12 cellular contexts compared by ENCODE assay signal in genomic region chr5:93430673-93431192, GRCh38.
DNase-seq lines count a peak whose midpoint lies in the region; ATAC-seq, FAIRE-seq and TF ChIP-seq lines count a peak whose summit lies in the region.
"Had no signal": no experiment of that assay in that cellular context is flagged by ENCODE, and none has a peak within 500 bp of the region (broad histone marks: within the 10 kb centered on the region; RNA-seq: fewer than 3 reads in every experiment).

No MANE protein-coding gene starts in this region.

- WGBS in HepG2 (ENCODE audit: low lambda C conversion rate) = 25% methylated on average over 2 of the region's 2 CpGs
- WGBS in right lobe of liver (ENCODE audit: insufficient coverage, low coverage, low lambda C conversion rate, missing lambda C conversion rate) = 43% methylated on average over 2 of the region's 2 CpGs
- 61 to 69% methylated on average over 2 of the region's 2 CpGs for WGBS in sigmoid colon, 2 donors

- H3K9me3 Mint-ChIP-seq in nephron progenitor cell (peaks cover 12% of the 10 kb centered on the region), HFFc6 (no peaks in the 10 kb centered on the region)
- H3K9me3 Mint-ChIP-seq: CD4-positive, CD25-positive, alpha-beta regulatory T cell had no signal

- no TSS peak for BruUV-seq in HepG2 (replicated peaks; lab: Mats Ljungman, UMichigan)

- no peak overlapping the region for H3K27ac ChIP-seq in HepG2 (ENCODE audit: extremely low read length, insufficient read depth, low read length)
- no peak overlapping the region for H3K27ac ChIP-seq in right lobe of liver
- no peak overlapping the region for H3K27ac ChIP-seq in brain microvascular endothelial cell
- no peak overlapping the region for H3K27ac ChIP-seq in sigmoid colon
- H3K27ac ChIP-seq: BLaER1 treated with 17β-estradiol and CSF1 and Interleukin-3, amounts not matched to agents 10 nM and 100 nM; HL-60 had no signal

- no peaks in the 10 kb centered on the region for H3K79me2 ChIP-seq in HepG2 (ENCODE audit: insufficient read depth, low read length)

- no peak for TF ChIP-seq RAD21 in HepG2 (CRISPR knock-in tag; IDR thresholded peaks at IDR 0.05)

- H3K27me3 ChIP-seq in HepG2 (ENCODE audit: control insufficient read depth in 1 of 2, insufficient read depth in 2 of 2, low read length in 2 of 2) = no peaks in the 10 kb centered on the region
- no peaks in the 10 kb centered on the region for H3K27me3 ChIP-seq in right lobe of liver
- no peaks in the 10 kb centered on the region for H3K27me3 ChIP-seq in brain microvascular endothelial cell (replicated peaks)
- no peaks in the 10 kb centered on the region for H3K27me3 ChIP-seq in sigmoid colon
- H3K27me3 ChIP-seq: BLaER1 treated with 17β-estradiol and CSF1 and Interleukin-3, amounts not matched to agents 10 nM and 100 nM had no signal

- ATAC-seq in HepG2 (no peak), right lobe of liver (no peak)

- H3K4me3 Mint-ChIP-seq in nephron progenitor cell (no peak overlapping the region), HFFc6 (no peak overlapping the region)
- H3K4me3 Mint-ChIP-seq: CD4-positive, CD25-positive, alpha-beta regulatory T cell had no signal

- H3K27ac Mint-ChIP-seq in nephron progenitor cell (peak overlapping the region; percentile 15), HFFc6 (no peak overlapping the region)
- H3K27ac Mint-ChIP-seq: CD4-positive, CD25-positive, alpha-beta regulatory T cell had no signal

- DNase-seq in HepG2 (ENCODE audit: low spot score) = no peak
- DNase-seq in right lobe of liver = no peak
- DNase-seq in brain microvascular endothelial cell = no peak
- no peak for DNase-seq in nephron progenitor cell
- DNase-seq in sigmoid colon = no peak
- DNase-seq in HFFc6 = no peak
- DNase-seq in stimulated activated CD4-positive, alpha-beta T cell treated with anti-CD3 and anti-CD28 coated beads, Interleukin-1b, Interleukin-23, amount 100 ng/mL, for 48 hours = no peak
- DNase-seq: 8988T; CD4-positive, CD25-positive, alpha-beta regulatory T cell had no signal

- no peak for TF ChIP-seq EP300 in HepG2 (IDR thresholded peaks at IDR 0.05; ENCODE audit: low read depth in 2 of 2, low read length in 2 of 2)
- no peak for TF ChIP-seq EP300 in HepG2 (CRISPR knock-in tag; IDR thresholded peaks at IDR 0.05; ENCODE audit: borderline replicate concordance)
- TF ChIP-seq EP300 in sigmoid colon (IDR thresholded peaks at IDR 0.05) = no peak

- H3K4me2 ChIP-seq in HepG2 (ENCODE audit: low read depth, low read length) = no peak overlapping the region
- H3K4me2 ChIP-seq: BLaER1 treated with 17β-estradiol and CSF1 and Interleukin-3, amounts not matched to agents 10 nM and 100 nM had no signal

- in situ Hi-C loops in HepG2 (cut with HindIII; ENCODE audit: extremely low pct_ligation_motif_present, low pct_unique_long_range_greater_than_20kb) = no loop called here
- in situ Hi-C loops in brain microvascular endothelial cell (cut with HindIII; ENCODE audit: low pct_ligation_motif_present, low sequenced_read_pairs) = no loop called here

- H3K4me1 Mint-ChIP-seq in nephron progenitor cell = peaks cover 87% of the 10 kb centered on the region
- peaks cover 52% of the 10 kb centered on the region for H3K4me1 Mint-ChIP-seq in HFFc6 (ENCODE audit: low read depth)
- H3K4me1 Mint-ChIP-seq: CD4-positive, CD25-positive, alpha-beta regulatory T cell had no signal

- TF ChIP-seq POLR2A in HepG2 (IDR thresholded peaks at IDR 0.05; ENCODE audit: insufficient read depth in 1 of 2, low read depth in 2 of 2, low read length in 2 of 2) (no peak), right lobe of liver (IDR thresholded peaks at IDR 0.05) (no peak), sigmoid colon (IDR thresholded peaks at IDR 0.05) (no peak)

- H3K36me3 ChIP-seq in HepG2 (replicated peaks in 1 of 2; ENCODE audit: control insufficient read depth in 1 of 2, insufficient read depth in 2 of 2, low read length in 2 of 2) (no peaks in the 10 kb centered on the region), right lobe of liver (no peaks in the 10 kb centered on the region), brain microvascular endothelial cell (replicated peaks) (no peaks in the 10 kb centered on the region), sigmoid colon (no peaks in the 10 kb centered on the region)
- H3K36me3 ChIP-seq: BLaER1 treated with 17β-estradiol and CSF1 and Interleukin-3, amounts not matched to agents 10 nM and 100 nM; HAP-1 had no signal

- CTCF ChIA-PET in HepG2 (lab: Yijun Ruan, JAX; ENCODE audit: low intra/inter-chr PET ratio, low total read pairs) = no interaction called here

- no peak overlapping the region for H3K4me3 ChIP-seq in HepG2 (replicated peaks in 1 of 3; ENCODE audit: insufficient read depth in 1 of 3, low read depth in 2 of 3, low read length in 3 of 3)
- H3K4me3 ChIP-seq in right lobe of liver = no peak overlapping the region
- no peak overlapping the region for H3K4me3 ChIP-seq in brain microvascular endothelial cell (ENCODE audit: low read depth, low read length)
- no peak overlapping the region for H3K4me3 ChIP-seq in sigmoid colon
- H3K4me3 ChIP-seq: BLaER1 treated with 17β-estradiol and CSF1 and Interleukin-3, amounts not matched to agents 10 nM and 100 nM; HAP-1 had no signal

- intact Hi-C loops in HepG2 (cut with micrococcal nuclease; ENCODE audit: unreplicated experiment) (no loop called here), right lobe of liver (cut with DNase I) (no loop called here), sigmoid colon (cut with DNase I) (no loop called here)

- H4K20me1 ChIP-seq in HepG2 (ENCODE audit: insufficient read depth, low read length) = no peaks in the 10 kb centered on the region
- H4K20me1 ChIP-seq: BLaER1 treated with 17β-estradiol and CSF1 and Interleukin-3, amounts not matched to agents 10 nM and 100 nM had no signal

- POLR2A ChIA-PET in HepG2 (lab: Yijun Ruan, JAX) = no interaction called here

- no peak for FAIRE-seq in HepG2 (lab: Jason Lieb, UNC)

- TF ChIP-seq CTCF in HepG2 (CRISPR knock-in tag; IDR thresholded peaks at IDR 0.05) = no peak
- TF ChIP-seq CTCF in right lobe of liver (IDR thresholded peaks at IDR 0.05) = no peak
- peak; percentile 8 for TF ChIP-seq CTCF in brain microvascular endothelial cell (IDR thresholded peaks at IDR 0.05; ENCODE audit: low read depth, low read length, missing control alignments)
- TF ChIP-seq CTCF in nephron progenitor cell (IDR thresholded peaks at IDR 0.05) = no peak
- TF ChIP-seq CTCF in sigmoid colon (IDR thresholded peaks at IDR 0.05) = no peak
- no peak for TF ChIP-seq CTCF in HFFc6 (IDR thresholded peaks at IDR 0.05)

- H3K27me3 Mint-ChIP-seq in nephron progenitor cell (ENCODE audit: low read depth, poor library complexity) = peaks cover 3% of the 10 kb centered on the region
- no peaks in the 10 kb centered on the region for H3K27me3 Mint-ChIP-seq in HFFc6 (ENCODE audit: insufficient read depth)
- H3K27me3 Mint-ChIP-seq: CD4-positive, CD25-positive, alpha-beta regulatory T cell had no signal

- peaks cover 8% of the 10 kb centered on the region for H3K4me1 ChIP-seq in HepG2 (ENCODE audit: insufficient read depth, low read length)
- H3K4me1 ChIP-seq in right lobe of liver = no peaks in the 10 kb centered on the region
- peaks cover 0 to 8% (median 0%) of the 10 kb centered on the region in 4 donors for H3K4me1 ChIP-seq in sigmoid colon
- H3K4me1 ChIP-seq: BLaER1 treated with 17β-estradiol and CSF1 and Interleukin-3, amounts not matched to agents 10 nM and 100 nM; HAP-1 had no signal

- H3K36me3 Mint-ChIP-seq in nephron progenitor cell (ENCODE audit: low read depth) = peaks cover 24% of the 10 kb centered on the region
- H3K36me3 Mint-ChIP-seq in HFFc6 (ENCODE audit: low read depth) = peaks cover 10% of the 10 kb centered on the region; the same call in 1 of the 2 replicates
- H3K36me3 Mint-ChIP-seq: CD4-positive, CD25-positive, alpha-beta regulatory T cell had no signal

- H3K9me3 ChIP-seq in HepG2 (ENCODE audit: low read length) (no peaks in the 10 kb centered on the region), right lobe of liver (no peaks in the 10 kb centered on the region), sigmoid colon (no peaks in the 10 kb centered on the region)
- H3K9me3 ChIP-seq: BLaER1 treated with 17β-estradiol and CSF1 and Interleukin-3, amounts not matched to agents 10 nM and 100 nM; HAP-1 had no signal

- no peak overlapping the region for H3K9ac ChIP-seq in HepG2 (ENCODE audit: insufficient read depth, low read depth, low read length)
- H3K9ac ChIP-seq: BLaER1 treated with 17β-estradiol and CSF1 and Interleukin-3, amounts not matched to agents 10 nM and 100 nM had no signal

- no peak overlapping the region for H2AFZ ChIP-seq in HepG2 (ENCODE audit: low read length)

TF ChIP-seq in HepG2, 621 proteins besides CTCF, POLR2A, EP300 and RAD21:
- TF ChIP-seq CREB1 (IDR thresholded peaks at IDR 0.05) (peak; percentile 66; the same call in 1 of the 2 replicates), CREB1 (CRISPR knock-in tag; IDR thresholded peaks at IDR 0.05) (no peak), ZNF530 (CRISPR knock-in tag; IDR thresholded peaks at IDR 0.05; ENCODE audit: low read depth) (no peak)
